In genomic region chr2:111905477-111905869, GRCh38 we compare ENCODE assay signal across 1 cellular context.
TF ChIP-seq lines count a peak whose summit lies in the region.

No MANE protein-coding gene starts in this region.

TF ChIP-seq in K562, 482 proteins besides CTCF, POLR2A, EP300 and RAD21:
- peak; percentile 54; the same call in 1 of the 2 replicates for TF ChIP-seq CEBPB (tag; IDR thresholded peaks at IDR 0.05)
